In genomic region chr10:68053553-68053952, GRCh38 we compare ENCODE assay signal across 22 cellular contexts. TPM values are rescaled to one million over a fixed set of nuclear protein-coding genes. Genes with fewer than 3 reads are reported as not detected.
"Had no signal": no experiment of that assay in that cellular context is flagged by ENCODE, and none has a peak within 500 bp of the region (broad histone marks: within the 10 kb centered on the region; RNA-seq: fewer than 3 reads in every experiment).

No MANE protein-coding gene starts in this region.

- H3K27ac ChIP-seq: cardiac muscle cell, colonic mucosa, tibial artery, vagina had no signal

- H3K9me3 ChIP-seq: colonic mucosa, neutrophil, tibial artery, vagina had no signal

- H3K27ac Mint-ChIP-seq: activated CD8-positive, alpha-beta memory T cell treated with anti-CD3 and anti-CD28 coated beads, Interleukin-2, amount 10 ng/mL, durations not matched to agents 7 days and 5 days; stimulated activated effector memory CD8-positive, alpha-beta T cell treated with anti-CD3 and anti-CD28 coated beads, Interleukin-12 subunit alpha, Interleukin-12 subunit beta, amount 100 ng/mL, for 72 hours had no signal

- ATAC-seq: activated CD8-positive, alpha-beta memory T cell treated with anti-CD3 and anti-CD28 coated beads, Interleukin-2, amount 10 ng/mL, durations not matched to agents 7 days and 5 days; left cardiac atrium; right cardiac atrium; stimulated activated effector memory CD8-positive, alpha-beta T cell treated with anti-CD3 and anti-CD28 coated beads, Interleukin-12 subunit alpha, Interleukin-12 subunit beta, amount 100 ng/mL, for 72 hours had no signal

- H3K4me3 Mint-ChIP-seq: activated CD8-positive, alpha-beta memory T cell treated with anti-CD3 and anti-CD28 coated beads, Interleukin-2, amount 10 ng/mL, durations not matched to agents 7 days and 5 days; activated naive CD8-positive, alpha-beta T cell; activated T-cell treated with anti-CD3 and anti-CD28 coated beads, Interleukin-2, amount 50 U/mL, for 24 hours; immature natural killer cell; stimulated activated effector memory CD8-positive, alpha-beta T cell treated with anti-CD3 and anti-CD28 coated beads, Interleukin-12 subunit alpha, Interleukin-12 subunit beta, amount 100 ng/mL, for 72 hours had no signal

- H3K9me3 Mint-ChIP-seq: activated T-cell treated with anti-CD3 and anti-CD28 coated beads, Interleukin-2, amount 50 U/mL, for 24 hours; immature natural killer cell; naive B cell; stimulated activated effector memory CD8-positive, alpha-beta T cell treated with anti-CD3 and anti-CD28 coated beads, Interleukin-12 subunit alpha, Interleukin-12 subunit beta, amount 100 ng/mL, for 72 hours had no signal

- H3K27me3 Mint-ChIP-seq: activated CD8-positive, alpha-beta memory T cell treated with anti-CD3 and anti-CD28 coated beads, Interleukin-2, amount 10 ng/mL, durations not matched to agents 7 days and 5 days; activated naive CD8-positive, alpha-beta T cell; activated T-cell treated with anti-CD3 and anti-CD28 coated beads, Interleukin-2, amount 50 U/mL, for 24 hours; naive B cell had no signal

- DNase-seq: activated CD4-positive, alpha-beta T cell treated with anti-CD3 and anti-CD28 coated beads for 1 hour; activated CD4-positive, alpha-beta T cell treated with anti-CD3 and anti-CD28 coated beads, Interleukin-2, amount 50 U/mL, for 48 hours; activated CD8-positive, alpha-beta memory T cell treated with anti-CD3 and anti-CD28 coated beads, Interleukin-2, amount 10 ng/mL, durations not matched to agents 7 days and 5 days; activated gamma-delta T cell; activated T-cell treated with anti-CD3 and anti-CD28 coated beads, Interleukin-2, amount 50 U/mL, for 24 hours; colonic mucosa; effector CD8-positive, alpha-beta T cell; glutamatergic neuron; immature natural killer cell; left cardiac atrium; naive B cell; posterior cingulate gyrus; right cardiac atrium; T-helper 9 cell; tibial artery had no signal

- H3K4me1 ChIP-seq: colonic mucosa, vagina had no signal

- H3K4me3 ChIP-seq: cardiac muscle cell, colonic mucosa, lung, smooth muscle cell, tibial artery, vagina had no signal

- H3K36me3 ChIP-seq: colonic mucosa, vagina had no signal

- H3K27me3 ChIP-seq: cardiac muscle cell, colonic mucosa, neutrophil, tibial artery, vagina had no signal

RNA-seq across cellular contexts. Expression of gene MYPN, which starts 55.7 kb away (rescaled TPM):
- total RNA-seq: activated CD8-positive, alpha-beta memory T cell treated with anti-CD3 and anti-CD28 coated beads, Interleukin-2, amount 10 ng/mL, durations not matched to agents 7 days and 5 days; vagina had no signal
